ENCODE assay signal across 31 cellular contexts in genomic region chr10:88058750-88059149, GRCh38.
"Had no signal": no experiment of that assay in that cellular context is flagged by ENCODE, and none has a peak within 500 bp of the region (broad histone marks: within the 10 kb centered on the region; RNA-seq: fewer than 3 reads in every experiment).

No MANE protein-coding gene starts in this region.

- H3K4me1 Mint-ChIP-seq: activated naive CD4-positive, alpha-beta T cell treated with anti-CD3 and anti-CD28 coated beads, Interleukin-2, amount 10 ng/mL, durations not matched to agents 7 days and 5 days had no signal

- H3K9me3 ChIP-seq: esophagus muscularis mucosa, gastrocnemius medialis, heart left ventricle had no signal

- H3K9me3 Mint-ChIP-seq: activated T-cell treated with anti-CD3 and anti-CD28 coated beads, Interleukin-2, amount 50 U/mL, for 24 hours; T-helper 2 cell treated with Interferon-gamma antibody and Interleukin-4, amounts not matched to agents 5 μg/mL and 100 μg/mL, for 36 hours had no signal

- H3K27me3 ChIP-seq: brain microvascular endothelial cell, esophagus muscularis mucosa, foreskin keratinocyte, gastrocnemius medialis, heart left ventricle had no signal

- H3K36me3 ChIP-seq: brain microvascular endothelial cell, esophagus muscularis mucosa, gastrocnemius medialis, heart left ventricle had no signal

- H3K4me3 Mint-ChIP-seq: activated CD4-positive, alpha-beta memory T cell treated with anti-CD3 and anti-CD28 coated beads, Interleukin-2, amount 10 ng/mL, durations not matched to agents 7 days and 5 days; activated CD4-positive, alpha-beta T cell treated with anti-CD3 and anti-CD28 coated beads, Interleukin-2, amount 10 ng/mL, durations not matched to agents 7 days and 5 days; activated naive CD4-positive, alpha-beta T cell treated with anti-CD3 and anti-CD28 coated beads, Interleukin-2, amount 10 ng/mL, durations not matched to agents 7 days and 5 days; activated naive CD8-positive, alpha-beta T cell treated with anti-CD3 and anti-CD28 coated beads, Interleukin-2, amount 10 ng/mL, durations not matched to agents 7 days and 5 days; activated T-cell treated with anti-CD3 and anti-CD28 coated beads, Interleukin-2, amount 50 U/mL, for 24 hours; activated T-cell treated with anti-CD3 and anti-CD28 coated beads, Interleukin-2, amount 50 U/mL, for 72 hours; central memory CD8-positive, alpha-beta T cell; effector memory CD8-positive, alpha-beta T cell; T-helper 17 cell; T-helper 2 cell treated with Interferon-gamma antibody and Interleukin-4, amounts not matched to agents 5 μg/mL and 100 μg/mL, for 36 hours had no signal

- ATAC-seq: activated naive CD4-positive, alpha-beta T cell treated with anti-CD3 and anti-CD28 coated beads, Interleukin-2, amount 50 U/mL, for 72 hours; activated T-cell treated with anti-CD3 and anti-CD28 coated beads, Interleukin-2, amount 50 U/mL, for 72 hours; effector memory CD8-positive, alpha-beta T cell; foreskin keratinocyte; gastrocnemius medialis; T-helper 17 cell had no signal

- H3K27me3 Mint-ChIP-seq: activated CD4-positive, alpha-beta T cell treated with anti-CD3 and anti-CD28 coated beads, Interleukin-2, amount 10 ng/mL, durations not matched to agents 7 days and 5 days; activated T-cell treated with anti-CD3 and anti-CD28 coated beads, Interleukin-2, amount 50 U/mL, for 24 hours; central memory CD8-positive, alpha-beta T cell; effector memory CD8-positive, alpha-beta T cell; T-helper 17 cell had no signal

- H3K4me3 ChIP-seq: esophagus muscularis mucosa, gastrocnemius medialis, heart left ventricle had no signal

- H3K27ac Mint-ChIP-seq: activated CD4-positive, alpha-beta memory T cell treated with anti-CD3 and anti-CD28 coated beads, Interleukin-2, amount 10 ng/mL, durations not matched to agents 7 days and 5 days; activated CD4-positive, alpha-beta T cell treated with anti-CD3 and anti-CD28 coated beads, Interleukin-2, amount 10 ng/mL, durations not matched to agents 7 days and 5 days; activated naive CD4-positive, alpha-beta T cell treated with anti-CD3 and anti-CD28 coated beads, Interleukin-2, amount 10 ng/mL, durations not matched to agents 7 days and 5 days; activated naive CD4-positive, alpha-beta T cell treated with anti-CD3 and anti-CD28 coated beads, Interleukin-2, amount 50 U/mL, for 72 hours; activated naive CD8-positive, alpha-beta T cell treated with anti-CD3 and anti-CD28 coated beads, Interleukin-2, amount 10 ng/mL, durations not matched to agents 7 days and 5 days; activated T-cell treated with anti-CD3 and anti-CD28 coated beads, Interleukin-2, amount 50 U/mL, for 24 hours; activated T-cell treated with anti-CD3 and anti-CD28 coated beads, Interleukin-2, amount 50 U/mL, for 72 hours; effector memory CD8-positive, alpha-beta T cell; T-helper 17 cell; T-helper 2 cell treated with Interferon-gamma antibody and Interleukin-4, amounts not matched to agents 5 μg/mL and 100 μg/mL, for 36 hours had no signal

- FAIRE-seq: astrocyte had no signal

- H3K4me1 ChIP-seq: foreskin keratinocyte had no signal

- H3K27ac ChIP-seq: brain microvascular endothelial cell, foreskin keratinocyte had no signal

- DNase-seq: activated CD4-positive, alpha-beta memory T cell treated with anti-CD3 and anti-CD28 coated beads, Interleukin-2, amount 10 ng/mL, durations not matched to agents 7 days and 5 days; activated CD4-positive, alpha-beta T cell treated with anti-CD3 and anti-CD28 coated beads for 1 hour; activated CD4-positive, alpha-beta T cell treated with anti-CD3 and anti-CD28 coated beads for 4 hours; activated CD4-positive, alpha-beta T cell treated with anti-CD3 and anti-CD28 coated beads, Interleukin-2, amount 10 ng/mL, durations not matched to agents 7 days and 5 days; activated CD4-positive, alpha-beta T cell treated with anti-CD3 and anti-CD28 coated beads, Interleukin-2, amount 50 U/mL, for 4 hours; activated CD8-positive, alpha-beta memory T cell treated with anti-CD3 and anti-CD28 coated beads, Interleukin-2, amount 50 U/mL, for 48 hours; activated gamma-delta T cell; activated naive CD4-positive, alpha-beta T cell; activated naive CD4-positive, alpha-beta T cell treated with anti-CD3 and anti-CD28 coated beads, Interleukin-2, amount 10 ng/mL, durations not matched to agents 7 days and 5 days; activated naive CD8-positive, alpha-beta T cell treated with anti-CD3 and anti-CD28 coated beads, Interleukin-2, amount 10 ng/mL, durations not matched to agents 7 days and 5 days; activated T-cell treated with anti-CD3 and anti-CD28 coated beads for 4 hours; activated T-cell treated with anti-CD3 and anti-CD28 coated beads, Interleukin-2, amount 50 U/mL, for 24 hours; activated T-cell treated with anti-CD3 and anti-CD28 coated beads, Interleukin-2, amount 50 U/mL, for 72 hours; brain microvascular endothelial cell; cortex of kidney; dermis blood vessel endothelial cell; effector CD4-positive, alpha-beta T cell; effector memory CD8-positive, alpha-beta T cell; erythroblast; foreskin keratinocyte; gastrocnemius medialis; glutamatergic neuron; heart left ventricle; T-helper 1 cell; T-helper 17 cell; T1000 had no signal
